Comparison of ENCODE assay signal across 1 cellular context in genomic region chr17:81553018-81553615, GRCh38.
A peak's percentile ranks its signal among the peaks of the same experiment; 100 is the strongest.
TF ChIP-seq lines count a peak whose summit lies in the region.

No MANE protein-coding gene starts in this region.

TF ChIP-seq in GM12878, 131 proteins besides CTCF, POLR2A, EP300 and RAD21:
- no peak for TF ChIP-seq ZNF207 (IDR thresholded peaks at IDR 0.05; ENCODE audit: borderline replicate concordance)
- TF ChIP-seq, protein P1, sequence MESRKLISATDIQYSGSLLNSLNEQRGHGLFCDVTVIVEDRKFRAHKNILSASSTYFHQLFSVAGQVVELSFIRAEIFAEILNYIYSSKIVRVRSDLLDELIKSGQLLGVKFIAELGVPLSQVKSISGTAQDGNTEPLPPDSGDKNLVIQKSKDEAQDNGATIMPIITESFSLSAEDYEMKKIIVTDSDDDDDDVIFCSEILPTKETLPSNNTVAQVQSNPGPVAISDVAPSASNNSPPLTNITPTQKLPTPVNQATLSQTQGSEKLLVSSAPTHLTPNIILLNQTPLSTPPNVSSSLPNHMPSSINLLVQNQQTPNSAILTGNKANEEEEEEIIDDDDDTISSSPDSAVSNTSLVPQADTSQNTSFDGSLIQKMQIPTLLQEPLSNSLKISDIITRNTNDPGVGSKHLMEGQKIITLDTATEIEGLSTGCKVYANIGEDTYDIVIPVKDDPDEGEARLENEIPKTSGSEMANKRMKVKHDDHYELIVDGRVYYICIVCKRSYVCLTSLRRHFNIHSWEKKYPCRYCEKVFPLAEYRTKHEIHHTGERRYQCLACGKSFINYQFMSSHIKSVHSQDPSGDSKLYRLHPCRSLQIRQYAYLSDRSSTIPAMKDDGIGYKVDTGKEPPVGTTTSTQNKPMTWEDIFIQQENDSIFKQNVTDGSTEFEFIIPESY (IDR thresholded peaks at IDR 0.05), result no peak
- TF ChIP-seq JUNB (IDR thresholded peaks at IDR 0.05), result no peak
- TF ChIP-seq, protein P2, sequence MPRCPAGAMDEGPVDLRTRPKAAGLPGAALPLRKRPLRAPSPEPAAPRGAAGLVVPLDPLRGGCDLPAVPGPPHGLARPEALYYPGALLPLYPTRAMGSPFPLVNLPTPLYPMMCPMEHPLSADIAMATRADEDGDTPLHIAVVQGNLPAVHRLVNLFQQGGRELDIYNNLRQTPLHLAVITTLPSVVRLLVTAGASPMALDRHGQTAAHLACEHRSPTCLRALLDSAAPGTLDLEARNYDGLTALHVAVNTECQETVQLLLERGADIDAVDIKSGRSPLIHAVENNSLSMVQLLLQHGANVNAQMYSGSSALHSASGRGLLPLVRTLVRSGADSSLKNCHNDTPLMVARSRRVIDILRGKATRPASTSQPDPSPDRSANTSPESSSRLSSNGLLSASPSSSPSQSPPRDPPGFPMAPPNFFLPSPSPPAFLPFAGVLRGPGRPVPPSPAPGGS (IDR thresholded peaks at IDR 0.05; ENCODE audit: borderline replicate concordance, insufficient read depth, low read depth, low read length, poor library complexity, severe bottlenecking), result peak; percentile 14
- no peak for TF ChIP-seq NR2C1 (IDR thresholded peaks at IDR 0.05)
- no peak for TF ChIP-seq ZSCAN29 (IDR thresholded peaks at IDR 0.05)
- no peak for TF ChIP-seq SPI1 (IDR thresholded peaks at IDR 0.05; ENCODE audit: borderline replicate concordance, insufficient read depth, low read depth, low read length)
- peak; percentile 64; the same call in 1 of the 2 replicates for TF ChIP-seq PML (IDR thresholded peaks at IDR 0.05; ENCODE audit: low read length)
- TF ChIP-seq, protein P3, sequence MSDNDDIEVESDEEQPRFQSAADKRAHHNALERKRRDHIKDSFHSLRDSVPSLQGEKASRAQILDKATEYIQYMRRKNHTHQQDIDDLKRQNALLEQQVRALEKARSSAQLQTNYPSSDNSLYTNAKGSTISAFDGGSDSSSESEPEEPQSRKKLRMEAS (IDR thresholded peaks at IDR 0.05; ENCODE audit: low read depth, low read length), result peak; percentile 55; the same call in 1 of the 2 replicates
- no peak for TF ChIP-seq GABPA (IDR thresholded peaks at IDR 0.05; ENCODE audit: low read depth)
- TF ChIP-seq YY1 (IDR thresholded peaks at IDR 0.05; ENCODE audit: low read depth, low read length), result peak; percentile 62; the same call in 1 of the 2 replicates
- TF ChIP-seq POLR2AphosphoS5 (IDR thresholded peaks at IDR 0.05; ENCODE audit: low read length), result peak; percentile 64
- 0 out of 2 replicates have a peak, but pooled peaks have one; percentile 32 for TF ChIP-seq NKRF (conservative IDR thresholded peaks at IDR 0.05)
- TF ChIP-seq IKZF1 (conservative IDR thresholded peaks at IDR 0.05), result 0 out of 2 replicates have a peak, but pooled peaks have one; percentile 9
- no peak; the same call in 1 of the 2 replicates for TF ChIP-seq SIN3A (IDR thresholded peaks at IDR 0.05; ENCODE audit: low read depth, low read length)
- TF ChIP-seq CHD2 (IDR thresholded peaks at IDR 0.05; ENCODE audit: borderline replicate concordance, low read depth, low read length), result no peak
- 0 out of 2 replicates have a peak, but pooled peaks have one; percentile 27 for TF ChIP-seq HDGF (IDR thresholded peaks at IDR 0.05)
- no peak for TF ChIP-seq EZH2 (IDR thresholded peaks at IDR 0.05; ENCODE audit: borderline replicate concordance, control insufficient read depth, low read depth, low read length)
- TF ChIP-seq RUNX3 (IDR thresholded peaks at IDR 0.05; ENCODE audit: low read length), result peak; percentile 23; the same call in 1 of the 2 replicates
- peak; percentile 63; the same call in 1 of the 2 replicates for TF ChIP-seq SMAD5 (IDR thresholded peaks at IDR 0.05; ENCODE audit: low read depth)
- TF ChIP-seq MEF2B (IDR thresholded peaks at IDR 0.05; ENCODE audit: partially characterized antibody, poor library complexity, severe bottlenecking), result no peak
- TF ChIP-seq TAF1 (IDR thresholded peaks at IDR 0.05; ENCODE audit: borderline replicate concordance, low read depth, low read length), result peak; percentile 50; the same call in 1 of the 2 replicates
- TF ChIP-seq SMARCA5 (IDR thresholded peaks at IDR 0.05), result 0 out of 2 replicates have a peak, but pooled peaks have one; percentile 12
- peak in 1 of 2 experiments; percentile 31; a peak in 1 of 3 replicates for TF ChIP-seq EGR1 (IDR thresholded peaks at IDR 0.05; ENCODE audit: borderline replicate concordance in 1 of 2, low read depth in 2 of 2, low read length in 2 of 2)
- 0 out of 2 replicates have a peak, but pooled peaks have one; percentile 34 for TF ChIP-seq STAT1 (conservative IDR thresholded peaks at IDR 0.05)
- 0 out of 2 replicates have a peak, but pooled peaks have one; percentile 7 for TF ChIP-seq TCF12 (IDR thresholded peaks at IDR 0.05; ENCODE audit: low read depth, low read length)
- no peak for TF ChIP-seq BRCA1 (IDR thresholded peaks at IDR 0.05; ENCODE audit: low read depth, low read length)
- peak; percentile 21; the same call in 1 of the 3 replicates for TF ChIP-seq POU2F2 (IDR thresholded peaks at IDR 0.05; ENCODE audit: borderline replicate concordance, low read depth, low read length)
- TF ChIP-seq ELK1 (IDR thresholded peaks at IDR 0.05; ENCODE audit: low read depth, low read length), result 0 out of 2 replicates have a peak, but pooled peaks have one; percentile 27
- peak; percentile 83 for TF ChIP-seq MXI1 (IDR thresholded peaks at IDR 0.05; ENCODE audit: low read depth, low read length)
- TF ChIP-seq FOS (IDR thresholded peaks at IDR 0.05; ENCODE audit: borderline replicate concordance, extremely low read depth, insufficient read length), result no peak
